In the genomic region with DNA sequence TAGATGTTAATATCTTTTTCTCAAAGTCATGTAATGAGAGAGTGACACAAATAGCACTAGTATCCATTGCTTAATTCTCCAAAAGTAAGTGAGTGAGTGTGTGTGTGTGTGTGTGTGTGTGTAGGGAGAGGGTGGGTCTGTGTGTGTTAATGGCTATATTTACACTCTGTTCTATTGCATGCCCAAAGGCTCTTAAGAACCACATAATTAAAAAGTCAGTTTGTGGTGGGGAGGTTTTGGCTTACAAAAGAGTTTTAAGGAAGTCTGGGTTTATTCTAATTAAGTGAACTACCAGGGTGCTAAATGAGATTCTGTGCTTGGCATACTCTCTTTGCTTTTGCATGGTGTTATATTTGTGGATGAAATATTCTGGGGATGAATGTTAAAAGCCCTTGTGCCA, we compare ENCODE assay signal across 21 cellular contexts.
A peak's percentile ranks its signal among the peaks of the same experiment; 100 is the strongest.
DNase-seq lines count a peak whose midpoint lies in the region; ATAC-seq and TF ChIP-seq lines count a peak whose summit lies in the region.
"Had no signal": no experiment of that assay in that cellular context is flagged by ENCODE, and none has a peak within 500 bp of the region (broad histone marks: within the 10 kb centered on the region; RNA-seq: fewer than 3 reads in every experiment).

No MANE protein-coding gene starts in this region.

- no peak overlapping the region for H3K4me3 ChIP-seq in HL-60 (replicated peaks; ENCODE audit: insufficient read depth, low read length)
- H3K4me3 ChIP-seq in NB4 (ENCODE audit: low read depth, low read length): no peak overlapping the region
- H3K4me3 ChIP-seq: GM23338, lung, SJCRH30, spleen, tibial artery had no signal

- peak overlapping the region; percentile 77 for H3K27ac ChIP-seq in HL-60 (replicated peaks)
- H3K27ac ChIP-seq: SJCRH30, spleen, tibial artery had no signal

- no peak for ATAC-seq in GM18511 (IDR thresholded peaks at IDR 0.05; ENCODE audit: unreplicated experiment)
- no peak for ATAC-seq in GM19467 (IDR thresholded peaks at IDR 0.05; ENCODE audit: unreplicated experiment)
- ATAC-seq: activated CD4-positive, alpha-beta T cell treated with anti-CD3 and anti-CD28 coated beads for 36 hours; GM23338 had no signal

- TF ChIP-seq POLR2A in NB4 (IDR thresholded peaks at IDR 0.05; ENCODE audit: extremely low read depth, insufficient read length): no peak

- DNase-seq in HL-60 (ENCODE audit: low read depth in 1 of 2, low spot score in 1 of 2) (peak; percentile 74 to 80), NB4 (ENCODE audit: low read depth) (peak; percentile 59), NCI-H69 (lab: John Stamatoyannopoulos, UW) (peak; percentile 96), astrocyte of the hippocampus (ENCODE audit: low read depth, low spot score) (peak; percentile 34), HK-2 (ENCODE audit: unreplicated experiment) (no peak), medulla oblongata (ENCODE audit: extremely low spot score) (no peak)
- DNase-seq: activated CD4-positive, alpha-beta T cell treated with anti-CD3 and anti-CD28 coated beads for 36 hours; activated naive CD4-positive, alpha-beta T cell treated with anti-CD3 and anti-CD28 coated beads, Interleukin-2, amount 10 ng/mL, durations not matched to agents 7 days and 5 days; amygdala; CD4-positive, alpha-beta T cell; kidney; NCI-H2029; NCI-H510A treated with DMSO at 0.1 percent for 48 hours; SJCRH30; spleen; stimulated activated CD4-positive, alpha-beta T cell treated with anti-CD3 and anti-CD28 coated beads, Interleukin-4, amount 100 ng/mL, for 4 hours; tibial artery had no signal

- TF ChIP-seq CTCF in HL-60 (IDR thresholded peaks at IDR 0.05; ENCODE audit: insufficient read depth, low read length) (no peak), NB4 (IDR thresholded peaks at IDR 0.05; ENCODE audit: low read depth, low read length) (no peak)

- no peaks in the 10 kb centered on the region for H3K27me3 ChIP-seq in HL-60 (ENCODE audit: insufficient read depth, poor library complexity, severe bottlenecking)
- H3K27me3 ChIP-seq: SJCRH30, spleen, tibial artery had no signal

Comparison
In these comparisons a context has a peak if more than half of its experiments do, and no peak if none do; other contexts are left out.
1. DNase-seq: peak in HL-60 (2 of 2), NB4 (single experiment), NCI-H69 (single experiment) and astrocyte of the hippocampus (single experiment); none in HK-2 (single experiment) and medulla oblongata (single experiment).